In genomic region chr5:38305148-38305547, GRCh38 we compare ENCODE assay signal across 23 cellular contexts. TPM values are rescaled to one million over a fixed set of nuclear protein-coding genes. Genes with fewer than 3 reads are reported as not detected.
DNase-seq lines count a peak whose midpoint lies in the region; ATAC-seq, FAIRE-seq and TF ChIP-seq lines count a peak whose summit lies in the region.
"Had no signal": no experiment of that assay in that cellular context is flagged by ENCODE, and none has a peak within 500 bp of the region (broad histone marks: within the 10 kb centered on the region; RNA-seq: fewer than 3 reads in every experiment).

No MANE protein-coding gene starts in this region.

- BruUV-seq in HepG2 (replicated peaks; lab: Mats Ljungman, UMichigan) (no TSS peak), K562 (replicated peaks; lab: Mats Ljungman, UMichigan) (no TSS peak)

- H3K4me1 ChIP-seq in HepG2 (ENCODE audit: insufficient read depth, low read length) (no peaks in the 10 kb centered on the region), right lobe of liver (no peaks in the 10 kb centered on the region), K562 (replicated peaks in 1 of 2; ENCODE audit: control insufficient read depth in 2 of 2, insufficient read depth in 2 of 2, low read length in 2 of 2) (no peaks in the 10 kb centered on the region)
- H3K4me1 ChIP-seq: BE2C, BLaER1, Caco-2 had no signal

- POLR2A ChIA-PET in HepG2 (lab: Yijun Ruan, JAX), result no interaction called here
- POLR2A ChIA-PET in K562 (lab: Yijun Ruan, JAX), result no interaction called here

- TF ChIP-seq POLR2A in HepG2 (IDR thresholded peaks at IDR 0.05; ENCODE audit: insufficient read depth in 1 of 2, low read depth in 2 of 2, low read length in 2 of 2) (no peak), right lobe of liver (IDR thresholded peaks at IDR 0.05) (no peak), K562 (conservative IDR thresholded peaks at IDR 0.05) (no peak)

- no peak overlapping the region for H3K4me3 ChIP-seq in HepG2 (replicated peaks in 1 of 3; ENCODE audit: insufficient read depth in 1 of 3, low read depth in 2 of 3, low read length in 3 of 3)
- no peak overlapping the region for H3K4me3 ChIP-seq in right lobe of liver
- no peak overlapping the region for H3K4me3 ChIP-seq in K562
- H3K4me3 ChIP-seq: BLaER1 had no signal

- H3K36me3 Mint-ChIP-seq in osteocyte (ENCODE audit: unreplicated experiment), result no peaks in the 10 kb centered on the region
- H3K36me3 Mint-ChIP-seq: CD14-positive monocyte; CD4-positive, CD25-positive, alpha-beta regulatory T cell; CD8-positive, alpha-beta T cell had no signal

- intact Hi-C loops in HepG2 (cut with micrococcal nuclease; ENCODE audit: unreplicated experiment), result no loop called here
- intact Hi-C loops in right lobe of liver (cut with DNase I), result no loop called here
- intact Hi-C loops in K562 (cut with micrococcal nuclease), result no loop called here

- CTCF ChIA-PET in HepG2 (lab: Yijun Ruan, JAX; ENCODE audit: low intra/inter-chr PET ratio, low total read pairs), result no interaction called here
- CTCF ChIA-PET in K562 (lab: Yijun Ruan, JAX; ENCODE audit: low intra/inter-chr PET ratio), result no interaction called here

- in situ Hi-C loops in HepG2 (cut with HindIII; ENCODE audit: extremely low pct_ligation_motif_present, low pct_unique_long_range_greater_than_20kb) (no loop called here), K562 (cut with MboI) (no loop called here)

- H3K27ac ChIP-seq in HepG2 (ENCODE audit: extremely low read length, insufficient read depth, low read length), result no peak overlapping the region
- no peak overlapping the region for H3K27ac ChIP-seq in right lobe of liver
- H3K27ac ChIP-seq in K562 (ENCODE audit: extremely low read depth, low read depth, low read length), result no peak overlapping the region
- H3K27ac ChIP-seq: BLaER1 had no signal

- H3K27me3 ChIP-seq in HepG2 (ENCODE audit: control insufficient read depth in 1 of 2, insufficient read depth in 2 of 2, low read length in 2 of 2), result no peaks in the 10 kb centered on the region
- H3K27me3 ChIP-seq in right lobe of liver, result no peaks in the 10 kb centered on the region
- H3K27me3 ChIP-seq in K562 (ENCODE audit: control insufficient read depth in 2 of 2, insufficient read depth in 2 of 2, low read length in 2 of 2), result no peaks in the 10 kb centered on the region
- H3K27me3 ChIP-seq: BE2C, BLaER1 had no signal

- H3K79me2 ChIP-seq in HepG2 (ENCODE audit: insufficient read depth, low read length) (no peaks in the 10 kb centered on the region), K562 (ENCODE audit: control insufficient read depth, insufficient read depth, low read length) (no peaks in the 10 kb centered on the region)

- H3K9ac ChIP-seq in HepG2 (ENCODE audit: insufficient read depth, low read depth, low read length) (no peak overlapping the region), K562 (ENCODE audit: insufficient read depth in 1 of 2, low read depth in 2 of 2, low read length in 2 of 2) (no peak overlapping the region)
- H3K9ac ChIP-seq: BLaER1 had no signal

- DNase-seq in HepG2 (ENCODE audit: low spot score) (no peak), right lobe of liver (no peak), K562 (ENCODE audit: extremely low read depth in 1 of 4, low spot score in 3 of 4) (no peak), osteocyte (ENCODE audit: extremely low spot score, unreplicated experiment) (peak; percentile 3), SHP77 treated with DMSO at 0.1 percent for 48 hours (lab: John Stamatoyannopoulos, UW) (no peak)
- DNase-seq: 8988T; ACHN; BE2C; C1 segment of cervical spinal cord; Caco-2; Calu3; CD4-positive, CD25-positive, alpha-beta regulatory T cell; CD8-positive, alpha-beta T cell; DMS79 treated with DMSO at 0.1 percent for 48 hours; GF-D8 had no signal

- H3K9me3 ChIP-seq in HepG2 (ENCODE audit: low read length) (peaks cover 18% of the 10 kb centered on the region; the same call in 1 of the 2 replicates), right lobe of liver (no peaks in the 10 kb centered on the region), K562 (replicated peaks; ENCODE audit: control insufficient read depth, insufficient read depth, low read depth, low read length) (no peaks in the 10 kb centered on the region)
- H3K9me3 ChIP-seq: BE2C had no signal

- no peaks in the 10 kb centered on the region for H4K20me1 ChIP-seq in HepG2 (ENCODE audit: insufficient read depth, low read length)
- H4K20me1 ChIP-seq in K562 (replicated peaks; ENCODE audit: control insufficient read depth, insufficient read depth, low read length), result no peaks in the 10 kb centered on the region
- H4K20me1 ChIP-seq: BLaER1 had no signal

- peaks cover 32% of the 10 kb centered on the region for H3K9me3 Mint-ChIP-seq in osteocyte (ENCODE audit: unreplicated experiment)

- no peaks in the 10 kb centered on the region for H3K36me3 ChIP-seq in HepG2 (replicated peaks in 1 of 2; ENCODE audit: control insufficient read depth in 1 of 2, insufficient read depth in 2 of 2, low read length in 2 of 2)
- H3K36me3 ChIP-seq in right lobe of liver, result no peaks in the 10 kb centered on the region
- H3K36me3 ChIP-seq in K562 (ENCODE audit: control insufficient read depth, insufficient read depth, low read length), result no peaks in the 10 kb centered on the region
- H3K36me3 ChIP-seq: BE2C, BLaER1 had no signal

- no peaks in the 10 kb centered on the region for H3K4me1 Mint-ChIP-seq in osteocyte (ENCODE audit: unreplicated experiment)
- H3K4me1 Mint-ChIP-seq: CD14-positive monocyte; CD4-positive, CD25-positive, alpha-beta regulatory T cell had no signal

- no peak for FAIRE-seq in HepG2 (lab: Jason Lieb, UNC)
- no peak for FAIRE-seq in K562 (lab: Jason Lieb, UNC)
- FAIRE-seq: A204.1, D721Med, G401.6, GM12891, GM19239 had no signal

- TF ChIP-seq RAD21 in HepG2 (CRISPR knock-in tag; IDR thresholded peaks at IDR 0.05) (no peak), K562 (CRISPR knock-in tag; conservative IDR thresholded peaks at IDR 0.05 in 1 of 2, IDR thresholded peaks at IDR 0.05 in 1 of 2) (no peak)

- 14% methylated on average over 2 of the region's 2 CpGs for WGBS in HepG2 (ENCODE audit: low lambda C conversion rate)
- 74% methylated on average over 2 of the region's 2 CpGs for WGBS in right lobe of liver (ENCODE audit: insufficient coverage, low coverage, low lambda C conversion rate, missing lambda C conversion rate)
- 4% methylated on average over 2 of the region's 2 CpGs for WGBS in K562 (ENCODE audit: insufficient coverage, low coverage, missing lambda C conversion rate)

- H3K9me1 ChIP-seq in K562 (ENCODE audit: control insufficient read depth, insufficient read depth, low read length), result no peaks in the 10 kb centered on the region

- H3K27ac Mint-ChIP-seq in osteocyte (ENCODE audit: unreplicated experiment), result no peak overlapping the region
- H3K27ac Mint-ChIP-seq: CD14-positive monocyte; CD4-positive, CD25-positive, alpha-beta regulatory T cell; CD8-positive, alpha-beta T cell had no signal

- H3K4me3 Mint-ChIP-seq in osteocyte (ENCODE audit: unreplicated experiment), result no peak overlapping the region
- H3K4me3 Mint-ChIP-seq: CD14-positive monocyte; CD8-positive, alpha-beta T cell had no signal

- TF ChIP-seq CTCF in HepG2 (CRISPR knock-in tag; IDR thresholded peaks at IDR 0.05) (no peak), right lobe of liver (IDR thresholded peaks at IDR 0.05) (no peak), K562 (IDR thresholded peaks at IDR 0.05 in 2 of 3, conservative IDR thresholded peaks at IDR 0.05 in 1 of 3; ENCODE audit: insufficient read depth in 2 of 3, low read depth in 1 of 3, low read length in 3 of 3) (no peak), osteocyte (IDR thresholded peaks at IDR 0.05) (no peak)

- no peak overlapping the region for H3K4me2 ChIP-seq in HepG2 (ENCODE audit: low read depth, low read length)
- H3K4me2 ChIP-seq in K562 (ENCODE audit: insufficient read depth, low read length), result no peak overlapping the region
- H3K4me2 ChIP-seq: BLaER1 had no signal

- no peaks in the 10 kb centered on the region for H3K27me3 Mint-ChIP-seq in osteocyte (ENCODE audit: unreplicated experiment)
- H3K27me3 Mint-ChIP-seq: CD4-positive, CD25-positive, alpha-beta regulatory T cell had no signal

- TF ChIP-seq EP300 in HepG2 (IDR thresholded peaks at IDR 0.05; ENCODE audit: low read depth in 2 of 2, low read length in 2 of 2), result no peak
- TF ChIP-seq EP300 in HepG2 (CRISPR knock-in tag; IDR thresholded peaks at IDR 0.05; ENCODE audit: borderline replicate concordance), result no peak
- TF ChIP-seq EP300 in K562 (IDR thresholded peaks at IDR 0.05; ENCODE audit: low read length), result no peak

- H2AFZ ChIP-seq in HepG2 (ENCODE audit: low read length), result no peak overlapping the region
- H2AFZ ChIP-seq in K562 (ENCODE audit: low read depth, low read length), result no peak overlapping the region

- no peak for ATAC-seq in HepG2
- ATAC-seq in right lobe of liver, result no peak
- ATAC-seq in K562, result no peak
- ATAC-seq in HG03354 (IDR thresholded peaks at IDR 0.05; ENCODE audit: poor library complexity, severe bottlenecking, unreplicated experiment), result no peak
- ATAC-seq: CD8-positive, alpha-beta T cell had no signal

RNA-seq across cellular contexts. Expression of gene EGFLAM, which starts 46.8 kb away (rescaled TPM):
- total RNA-seq in HepG2 (2016; rRNA removed; fragmentation: Illumina TruSeq; extraction: Trizol) (not detected in 2 replicates), right lobe of liver (1 to 10 TPM in 4 of 6 experiments, under 1 TPM in 2; 0.50 to 6.2 (median 2.3) TPM), K562 (2014; rRNA removed) (0.09 and 0.45 TPM in 2 replicates), K562 (2014; rRNA removed; fragmentation: Illumina TruSeq; extraction: Trizol) (1.3 and 1.4 TPM in 2 replicates), K562 (2015; rRNA removed; fragmentation: Illumina TruSeq; extraction: Trizol) (0.94 and 0.98 TPM in 2 replicates), K562 (2021) (0.49 and 0.74 TPM in 2 replicates), osteocyte (not detected in 2 replicates)
- not detected in 2 replicates for total RNA-seq in HepG2 (2016; cell fraction: cytosol; rRNA removed; fragmentation: Illumina TruSeq; extraction: Trizol; ENCODE audit: low read depth)
- not detected in 2 replicates for total RNA-seq in HepG2 (2016; cell fraction: insoluble cytoplasmic fraction; rRNA removed; fragmentation: Illumina TruSeq; extraction: Trizol)
- not detected in 2 replicates for total RNA-seq in HepG2 (2016; cell fraction: membrane; rRNA removed; fragmentation: Illumina TruSeq; extraction: Trizol)
- not detected in 2 replicates for total RNA-seq in HepG2 (2016; cell fraction: nucleus; rRNA removed; fragmentation: Illumina TruSeq; extraction: Trizol)
- polyA plus RNA-seq in HepG2 (2011; rRNA removed) (not detected in 2 replicates), K562 (2011; rRNA removed) (0.12 and 2.5 TPM in 2 replicates), K562 (2014; fragmentation: Illumina TruSeq; extraction: Trizol) (0.91 and 1.0 TPM in 2 replicates), K562 (2014; fragmentation: Nextera tagmentation; extraction: Ambion mirVana) (1 to 10 TPM; 1.2 to 1.4 TPM), K562 (2014; rRNA removed) (0.31 and 0.89 TPM in 2 replicates)
- polyA plus RNA-seq in HepG2 (2011; cell fraction: cytosol; rRNA removed), result not detected in 2 replicates
- not detected in 2 replicates for polyA plus RNA-seq in HepG2 (2011; cell fraction: nucleus; rRNA removed)
- polyA plus RNA-seq in HepG2 (2012), result not detected in 2 replicates
- not detected in 2 replicates for polyA plus RNA-seq in HepG2 (2016; cell fraction: cytosol; fragmentation: Illumina TruSeq; extraction: Trizol; ENCODE audit: low read depth)
- not detected in 2 replicates for polyA plus RNA-seq in HepG2 (2016; cell fraction: insoluble cytoplasmic fraction; fragmentation: Illumina TruSeq; extraction: Trizol; ENCODE audit: low read depth)
- not detected in 2 replicates for polyA plus RNA-seq in HepG2 (2016; cell fraction: membrane; fragmentation: Illumina TruSeq; extraction: Trizol; ENCODE audit: low read depth)
- not detected in 2 replicates for polyA plus RNA-seq in HepG2 (2016; cell fraction: nucleus; fragmentation: Illumina TruSeq; extraction: Trizol; ENCODE audit: insufficient read depth, low read depth)
- not detected in 2 replicates for polyA minus RNA-seq in HepG2 (2011; rRNA and poly(A)+ RNA removed; ENCODE audit: low replicate concordance)
- not detected in 2 replicates for polyA minus RNA-seq in HepG2 (2011; cell fraction: cytosol; rRNA and poly(A)+ RNA removed)
- polyA minus RNA-seq in HepG2 (2011; cell fraction: nucleus; rRNA and poly(A)+ RNA removed), result not detected in 2 replicates
- total RNA-seq in K562 (2011; cell fraction: chromatin; rRNA removed; ENCODE audit: low replicate concordance), result 0.56 and 1.9 TPM in 2 replicates
- total RNA-seq in K562 (2011; cell fraction: nucleolus; rRNA removed), result 0.50 and 0.79 TPM in 2 replicates
- not detected in 2 replicates for total RNA-seq in K562 (2011; cell fraction: nucleoplasm; rRNA removed)
- polyA plus RNA-seq in K562 (2011; cell fraction: cytosol; rRNA removed), result 0.18 and 1.2 TPM in 2 replicates
- polyA plus RNA-seq in K562 (2011; cell fraction: nucleus; rRNA removed), result 2.1 TPM in 1 of 2 replicates, not detected in the other
- 1.00 and 1.8 TPM in 2 replicates for polyA plus RNA-seq in K562 (2012)
- polyA minus RNA-seq in K562 (2011; rRNA and poly(A)+ RNA removed), result 1.8 TPM in 1 of 2 replicates, not detected in the other
- not detected in 2 replicates for polyA minus RNA-seq in K562 (2011; cell fraction: cytosol; rRNA and poly(A)+ RNA removed)
- 0.22 and 0.81 TPM in 2 replicates for polyA minus RNA-seq in K562 (2011; cell fraction: nucleus; rRNA and poly(A)+ RNA removed)
- total RNA-seq: Caco-2; Calu3; CD4-positive, CD25-positive, alpha-beta regulatory T cell; CD8-positive, alpha-beta T cell had no signal
- polyA plus RNA-seq: CD14-positive monocyte; CD4-positive, CD25-positive, alpha-beta regulatory T cell had no signal

Comparison
In these comparisons a context has a peak if more than half of its experiments do, and no peak if none do; other contexts are left out.
1. Of the 241 proteins assayed by ChIP-seq in both HepG2 and K562: peak only in HepG2: none; only in K562: none; in both: ZFP1; in neither: 240.